Comparison of ENCODE assay signal across 8 cellular contexts in genomic region chr5:59367791-59368394, GRCh38.
A peak's percentile ranks its signal among the peaks of the same experiment; 100 is the strongest.
DNase-seq lines count a peak whose midpoint lies in the region; ATAC-seq, FAIRE-seq and TF ChIP-seq lines count a peak whose summit lies in the region.

No MANE protein-coding gene starts in this region.

- H3K27me3 ChIP-seq in H1 (replicated peaks in 1 of 4; ENCODE audit: control insufficient read depth in 3 of 4, extremely low read depth in 1 of 4, insufficient read depth in 3 of 4, low read length in 3 of 4): no peaks in the 10 kb centered on the region

- no peaks in the 10 kb centered on the region for H3K9me3 Mint-ChIP-seq in activated CD4-positive, alpha-beta T cell treated with anti-CD3 and anti-CD28 coated beads for 36 hours (ENCODE audit: low read depth)
- peaks cover 4% of the 10 kb centered on the region for H3K9me3 Mint-ChIP-seq in mesothelial cell of epicardium
- H3K9me3 Mint-ChIP-seq in stimulated activated naive CD8-positive, alpha-beta T cell treated with anti-CD3 and anti-CD28 coated beads, Interleukin-15, amount 100 ng/mL, for 72 hours: no peaks in the 10 kb centered on the region

- no peaks in the 10 kb centered on the region for H3K36me3 Mint-ChIP-seq in activated CD4-positive, alpha-beta T cell treated with anti-CD3 and anti-CD28 coated beads for 36 hours (ENCODE audit: low read depth)
- peaks cover 5% of the 10 kb centered on the region for H3K36me3 Mint-ChIP-seq in mesothelial cell of epicardium

- no peak overlapping the region for H2BK12ac ChIP-seq in H1 (ENCODE audit: low read depth, low read length)

- peak; percentile 86 for FAIRE-seq in H1 (lab: Jason Lieb, UNC)

- 18% methylated on average over 7 of the region's 7 CpGs; no CpG with 5 or more reads in 1 of the 2 experiments for WGBS in H1 (ENCODE audit: extremely low coverage in 1 of 2, insufficient coverage in 1 of 2, insufficient read length in 1 of 2, insufficient replicate concordance in 2 of 2, low coverage in 1 of 2, low lambda C conversion rate in 2 of 2, missing lambda C conversion rate in 1 of 2), 2 experiments

- DNase-seq in C1 segment of cervical spinal cord (lab: John Stamatoyannopoulos, UW) (peak in 9 of 14 donors; percentile 3 to 30 (median 19)), NCI-H2029 (lab: John Stamatoyannopoulos, UW) (peak; percentile 28), H1 (ENCODE audit: low read depth in 1 of 2, low spot score in 2 of 2) (no peak), mesothelial cell of epicardium (ENCODE audit: low spot score in 2 of 2, unreplicated experiment in 2 of 2) (peak in 1 of 2 experiments; percentile 59)
- peak; percentile 72 for DNase-seq in activated CD4-positive, alpha-beta T cell treated with anti-CD3 and anti-CD28 coated beads for 36 hours
- DNase-seq in stimulated activated naive CD8-positive, alpha-beta T cell treated with anti-CD3 and anti-CD28 coated beads, Interleukin-15, amount 100 ng/mL, for 72 hours: peak; percentile 33 to 35

- ATAC-seq in GM18867 (IDR thresholded peaks at IDR 0.05; ENCODE audit: unreplicated experiment) (peak; percentile 41), GM21737 (IDR thresholded peaks at IDR 0.05; ENCODE audit: unreplicated experiment) (no peak)
- peak; percentile 65 for ATAC-seq in activated CD4-positive, alpha-beta T cell treated with anti-CD3 and anti-CD28 coated beads for 36 hours
- ATAC-seq in stimulated activated naive CD8-positive, alpha-beta T cell treated with anti-CD3 and anti-CD28 coated beads, Interleukin-15, amount 100 ng/mL, for 72 hours: peak; percentile 53

- H3K23ac ChIP-seq in H1 (ENCODE audit: insufficient read length): no peak overlapping the region

- H2BK20ac ChIP-seq in H1 (ENCODE audit: low read length): no peak overlapping the region

- H3K14ac ChIP-seq in H1 (ENCODE audit: insufficient read length): no peak overlapping the region

- H3K79me2 ChIP-seq in H1 (ENCODE audit: control insufficient read depth in 1 of 2, insufficient read depth in 2 of 2, low read length in 2 of 2): no peaks in the 10 kb centered on the region

- H3K4me1 Mint-ChIP-seq in activated CD4-positive, alpha-beta T cell treated with anti-CD3 and anti-CD28 coated beads for 36 hours: no peaks in the 10 kb centered on the region
- peaks cover 28% of the 10 kb centered on the region for H3K4me1 Mint-ChIP-seq in mesothelial cell of epicardium
- no peaks in the 10 kb centered on the region for H3K4me1 Mint-ChIP-seq in stimulated activated naive CD8-positive, alpha-beta T cell treated with anti-CD3 and anti-CD28 coated beads, Interleukin-15, amount 100 ng/mL, for 72 hours

- H3K56ac ChIP-seq in H1 (replicated peaks; ENCODE audit: insufficient read length, low read depth, low read length): no peak overlapping the region

- no peak overlapping the region for H2AK5ac ChIP-seq in H1 (ENCODE audit: low read depth, low read length)

- no peaks in the 10 kb centered on the region; the same call in 1 of the 2 replicates for H3K23me2 ChIP-seq in H1 (ENCODE audit: low read depth, low read length)

- H2AFZ ChIP-seq in H1 (ENCODE audit: low read length): 0 out of 2 replicates have a peak overlapping the region, but pooled peaks have one; percentile 80

- H3K4me3 Mint-ChIP-seq in activated CD4-positive, alpha-beta T cell treated with anti-CD3 and anti-CD28 coated beads for 36 hours: no peak overlapping the region
- H3K4me3 Mint-ChIP-seq in mesothelial cell of epicardium: no peak overlapping the region
- H3K4me3 Mint-ChIP-seq in stimulated activated naive CD8-positive, alpha-beta T cell treated with anti-CD3 and anti-CD28 coated beads, Interleukin-15, amount 100 ng/mL, for 72 hours: no peak overlapping the region

- no peak overlapping the region for H2BK120ac ChIP-seq in H1 (replicated peaks; ENCODE audit: low read depth, low read length)

- intact Hi-C loops in activated CD4-positive, alpha-beta T cell treated with anti-CD3 and anti-CD28 coated beads for 36 hours (cut with DNase I, micrococcal nuclease): loop anchor here (1.0 to 5.0 kb wide), 4 partner anchors 12 to 481 kb away; no protein-coding TSS in a partner anchor

- POLR2A ChIA-PET in activated CD4-positive, alpha-beta T cell treated with anti-CD3 and anti-CD28 coated beads for 36 hours (lab: Charles Lee): no interaction called here
- POLR2A ChIA-PET in H1 (lab: Charles Lee; ENCODE audit: partially characterized antibody): interaction anchor here (0.9 kb wide), 1 partner anchor 10 kb away, joined by 3 read pairs; no protein-coding TSS in a partner anchor

- H3K4ac ChIP-seq in H1 (replicated peaks; ENCODE audit: insufficient read length, low read depth, low read length): no peak overlapping the region

- no peak overlapping the region for H3K9ac ChIP-seq in H1 (replicated peaks in 1 of 4; ENCODE audit: extremely low read depth in 1 of 4, low read depth in 3 of 4, low read length in 3 of 4)

- no peaks in the 10 kb centered on the region for H3K36me3 ChIP-seq in H1 (ENCODE audit: control insufficient read depth in 2 of 4, insufficient read depth in 4 of 4, low read length in 3 of 4)

- CTCF ChIA-PET in activated CD4-positive, alpha-beta T cell treated with anti-CD3 and anti-CD28 coated beads for 36 hours (lab: Charles Lee): interaction anchor here (0.6 to 5.5 kb wide), 23 partner anchors 11 to 1385 kb away, joined by 3 to 70 read pairs (median 4); no protein-coding TSS in a partner anchor
- CTCF ChIA-PET in H1 (lab: Charles Lee; ENCODE audit: partially characterized antibody): interaction anchor here (0.7 to 5.7 kb wide), 27 partner anchors 8 to 432 kb away, joined by 3 to 45 read pairs (median 4); no protein-coding TSS in a partner anchor

- H3K27ac ChIP-seq in H1 (ENCODE audit: low read depth, low read length): no peak overlapping the region

- H2BK5ac ChIP-seq in H1 (ENCODE audit: low read depth, low read length): no peak overlapping the region

- H2BK15ac ChIP-seq in H1 (ENCODE audit: low read length): no peak overlapping the region

- no peak overlapping the region for H4K5ac ChIP-seq in H1 (ENCODE audit: insufficient read length, low read depth, low read length)

- no peak overlapping the region for H3K4me2 ChIP-seq in H1 (ENCODE audit: insufficient read depth in 1 of 2, low read depth in 2 of 2, low read length in 2 of 2)

- no peak for TF ChIP-seq POLR2A in H1 (IDR thresholded peaks at IDR 0.05; ENCODE audit: control extremely low read depth in 1 of 2, low read depth in 2 of 2, low read length in 2 of 2)

- peak; percentile 78 to 79 for TF ChIP-seq RAD21 in H1 (IDR thresholded peaks at IDR 0.05 in 1 of 2, conservative IDR thresholded peaks at IDR 0.05 in 1 of 2; ENCODE audit: low read depth in 2 of 2, low read length in 2 of 2)

- H3K18ac ChIP-seq in H1 (ENCODE audit: extremely low read depth, low read length): no peak overlapping the region

- no peak overlapping the region for H3K4me3 ChIP-seq in H1 (ENCODE audit: extremely low read depth in 1 of 4, insufficient read depth in 2 of 4, low read depth in 3 of 4, low read length in 4 of 4)

- H3K9me3 ChIP-seq in H1 (ENCODE audit: insufficient read depth in 2 of 2, low read depth in 1 of 2, low read length in 1 of 2): no peaks in the 10 kb centered on the region

- H3K4me1 ChIP-seq in H1 (replicated peaks in 1 of 4; ENCODE audit: control insufficient read depth in 3 of 4, insufficient read depth in 4 of 4, low read length in 3 of 4): peaks cover 0 to 3% (median 0%) of the 10 kb centered on the region in 4 experiments; a peak in 1 of 7 replicates

- TF ChIP-seq CTCF in H1 (IDR thresholded peaks at IDR 0.05; ENCODE audit: control extremely low read depth in 1 of 3, insufficient read depth in 1 of 3, low read depth in 1 of 3, low read length in 3 of 3) (peak; percentile 55 to 83 (median 77)), mesothelial cell of epicardium (IDR thresholded peaks at IDR 0.05; ENCODE audit: unreplicated experiment) (peak; percentile 63)

- H4K20me1 ChIP-seq in H1 (replicated peaks in 1 of 2; ENCODE audit: control insufficient read depth in 1 of 2, insufficient read depth in 2 of 2, low read length in 2 of 2): no peaks in the 10 kb centered on the region

- H4K91ac ChIP-seq in H1 (replicated peaks; ENCODE audit: insufficient read length, low read length): no peak overlapping the region

- H3K27me3 Mint-ChIP-seq in activated CD4-positive, alpha-beta T cell treated with anti-CD3 and anti-CD28 coated beads for 36 hours: peaks cover 4% of the 10 kb centered on the region
- no peaks in the 10 kb centered on the region for H3K27me3 Mint-ChIP-seq in mesothelial cell of epicardium (ENCODE audit: low read depth)
- H3K27me3 Mint-ChIP-seq in stimulated activated naive CD8-positive, alpha-beta T cell treated with anti-CD3 and anti-CD28 coated beads, Interleukin-15, amount 100 ng/mL, for 72 hours: peaks cover 11% of the 10 kb centered on the region

- TF ChIP-seq EP300 in H1 (IDR thresholded peaks at IDR 0.05; ENCODE audit: borderline replicate concordance in 1 of 2, low read depth in 2 of 2, low read length in 2 of 2): no peak

- H3K79me1 ChIP-seq in H1 (ENCODE audit: low read depth, low read length): no peaks in the 10 kb centered on the region

- H3K27ac Mint-ChIP-seq in activated CD4-positive, alpha-beta T cell treated with anti-CD3 and anti-CD28 coated beads for 36 hours: no peak overlapping the region
- H3K27ac Mint-ChIP-seq in mesothelial cell of epicardium: no peak overlapping the region
- H3K27ac Mint-ChIP-seq in stimulated activated naive CD8-positive, alpha-beta T cell treated with anti-CD3 and anti-CD28 coated beads, Interleukin-15, amount 100 ng/mL, for 72 hours: no peak overlapping the region

- no peak overlapping the region for H4K8ac ChIP-seq in H1 (ENCODE audit: extremely low read depth, insufficient read depth, low read length)

TF ChIP-seq in H1, 55 proteins besides CTCF, POLR2A, EP300 and RAD21 (continues in another document):
- TF ChIP-seq RBBP5 (IDR thresholded peaks at IDR 0.05; ENCODE audit: borderline replicate concordance, low read depth, low read length) (no peak), HDAC6 (IDR thresholded peaks at IDR 0.05; ENCODE audit: low read depth, low read length) (no peak), ZNF274 (IDR thresholded peaks at IDR 0.05; ENCODE audit: borderline replicate concordance, extremely low read depth, low read length) (no peak), CTBP2 (IDR thresholded peaks at IDR 0.05; ENCODE audit: borderline replicate concordance, insufficient read depth, insufficient read length, low read length) (no peak), RXRA (IDR thresholded peaks at IDR 0.05; ENCODE audit: insufficient read depth, low read depth, low read length) (no peak), KDM5A (IDR thresholded peaks at IDR 0.05; ENCODE audit: low read length) (no peak), SAP30 (IDR thresholded peaks at IDR 0.05; ENCODE audit: insufficient read depth, insufficient replicate concordance, low read length) (no peak), GTF2F1 (IDR thresholded peaks at IDR 0.05; ENCODE audit: borderline replicate concordance, low read depth, low read length) (no peak), SP1 (IDR thresholded peaks at IDR 0.05; ENCODE audit: low read depth, low read length) (no peak), GABPA (IDR thresholded peaks at IDR 0.05; ENCODE audit: borderline replicate concordance, insufficient read depth, low read length) (no peak), SP4 (IDR thresholded peaks at IDR 0.05; ENCODE audit: low read length) (no peak), SRF (IDR thresholded peaks at IDR 0.05; ENCODE audit: low read depth, low read length) (no peak), CEBPB (IDR thresholded peaks at IDR 0.05; ENCODE audit: low read depth, low read length) (no peak)

Comparison
In these comparisons a context has a peak if more than half of its experiments do, and no peak if none do; other contexts are left out.
1. DNase-seq: peak in C1 segment of cervical spinal cord (9 of 14), NCI-H2029 (single experiment), activated CD4-positive, alpha-beta T cell treated with anti-CD3 and anti-CD28 coated beads for 36 hours (single experiment) and stimulated activated naive CD8-positive, alpha-beta T cell treated with anti-CD3 and anti-CD28 coated beads, Interleukin-15, amount 100 ng/mL, for 72 hours (2 of 2); none in H1 (0 of 2).